Comparison of ENCODE assay signal across 18 cellular contexts in the genomic region with DNA sequence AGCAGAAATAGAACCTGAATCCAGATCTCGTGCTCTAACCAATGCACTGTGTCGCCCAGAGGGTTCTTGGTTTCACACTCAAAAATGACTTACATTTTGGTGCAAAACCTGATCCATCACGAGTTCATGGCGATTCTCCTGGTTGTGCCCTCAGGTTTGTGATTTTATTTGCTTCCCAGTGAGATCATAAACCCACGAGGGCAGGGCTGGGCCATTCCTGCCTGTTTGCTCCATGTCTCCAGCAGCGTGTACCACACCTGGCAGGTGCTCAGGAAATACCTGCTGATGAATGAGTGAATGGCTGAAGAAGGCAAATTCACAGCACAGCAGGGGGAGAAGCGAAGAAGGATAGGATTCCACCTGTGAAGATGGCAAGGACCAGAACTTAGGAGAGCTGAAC.
"Had no signal": no experiment of that assay in that cellular context is flagged by ENCODE, and none has a peak within 500 bp of the region (broad histone marks: within the 10 kb centered on the region; RNA-seq: fewer than 3 reads in every experiment).

No MANE protein-coding gene starts in this region.

- FAIRE-seq: astrocyte, colon, endothelial cell of umbilical vein had no signal

- ATAC-seq: activated CD8-positive, alpha-beta T cell treated with anti-CD3 and anti-CD28 coated beads, Interleukin-2, amount 10 ng/mL, durations not matched to agents 7 days and 5 days; activated naive CD8-positive, alpha-beta T cell treated with anti-CD3 and anti-CD28 coated beads, Interleukin-2, amount 50 U/mL, for 24 hours; naive thymus-derived CD8-positive, alpha-beta T cell had no signal

- H3K9me3 Mint-ChIP-seq: activated naive CD8-positive, alpha-beta T cell treated with anti-CD3 and anti-CD28 coated beads, Interleukin-2, amount 50 U/mL, for 24 hours; naive thymus-derived CD8-positive, alpha-beta T cell; stimulated activated naive CD8-positive, alpha-beta T cell treated with anti-CD3 and anti-CD28 coated beads, Interleukin-15, Interleukin-2, amounts not matched to agents 100 ng/mL and 50 ng/mL, for 24 hours; T-helper 1 cell treated with Interleukin-12 subunit alpha and Interleukin-12 subunit beta and Interleukin-4 antibody, amounts not matched to agents 30 μg/mL and 1 μg/mL, for 36 hours had no signal

- H3K4me1 Mint-ChIP-seq: activated naive CD8-positive, alpha-beta T cell treated with anti-CD3 and anti-CD28 coated beads, Interleukin-2, amount 50 U/mL, for 24 hours had no signal

- H3K9me3 ChIP-seq: testis had no signal

- H3K4me1 ChIP-seq: testis had no signal

- H3K27ac ChIP-seq: hepatocyte had no signal

- H2AFZ ChIP-seq: hepatocyte had no signal

- DNase-seq: activated CD4-positive, alpha-beta T cell treated with anti-CD3 and anti-CD28 coated beads for 48 hours; activated CD8-positive, alpha-beta memory T cell treated with anti-CD3 and anti-CD28 coated beads, Interleukin-2, amount 50 U/mL, for 48 hours; activated CD8-positive, alpha-beta T cell treated with anti-CD3 and anti-CD28 coated beads, Interleukin-2, amount 10 ng/mL, durations not matched to agents 7 days and 5 days; activated naive CD4-positive, alpha-beta T cell treated with Interleukin-2 at 50 U/mL for 16 hours; activated naive CD8-positive, alpha-beta T cell treated with anti-CD3 and anti-CD28 coated beads, Interleukin-2, amount 50 U/mL, for 24 hours; effector CD4-positive, alpha-beta T cell; foreskin melanocyte; naive thymus-derived CD8-positive, alpha-beta T cell; stimulated activated CD4-positive, alpha-beta T cell treated with anti-CD3 and anti-CD28 coated beads, Interleukin-4, amount 100 ng/mL, for 1 hour; stimulated activated CD8-positive, alpha-beta memory T cell treated with anti-CD3 and anti-CD28 coated beads, Interleukin-4, amount 100 ng/mL, for 48 hours; testis had no signal

- H3K27me3 ChIP-seq: hepatocyte, testis had no signal

- H3K4me3 Mint-ChIP-seq: activated CD8-positive, alpha-beta T cell treated with anti-CD3 and anti-CD28 coated beads, Interleukin-2, amount 10 ng/mL, durations not matched to agents 7 days and 5 days; activated naive CD8-positive, alpha-beta T cell treated with anti-CD3 and anti-CD28 coated beads, Interleukin-2, amount 50 U/mL, for 24 hours; naive thymus-derived CD8-positive, alpha-beta T cell; stimulated activated naive CD8-positive, alpha-beta T cell treated with anti-CD3 and anti-CD28 coated beads, Interleukin-15, Interleukin-2, amounts not matched to agents 100 ng/mL and 50 ng/mL, for 24 hours; T-helper 1 cell treated with Interleukin-12 subunit alpha and Interleukin-12 subunit beta and Interleukin-4 antibody, amounts not matched to agents 30 μg/mL and 1 μg/mL, for 36 hours had no signal

- H3K4me2 ChIP-seq: hepatocyte had no signal

- H3K4me3 ChIP-seq: hepatocyte, lung, testis had no signal

- H3K27me3 Mint-ChIP-seq: naive thymus-derived CD8-positive, alpha-beta T cell; stimulated activated naive CD8-positive, alpha-beta T cell treated with anti-CD3 and anti-CD28 coated beads, Interleukin-15, Interleukin-2, amounts not matched to agents 100 ng/mL and 50 ng/mL, for 24 hours had no signal

- H3K27ac Mint-ChIP-seq: activated CD8-positive, alpha-beta T cell treated with anti-CD3 and anti-CD28 coated beads, Interleukin-2, amount 10 ng/mL, durations not matched to agents 7 days and 5 days; activated naive CD8-positive, alpha-beta T cell treated with anti-CD3 and anti-CD28 coated beads, Interleukin-2, amount 50 U/mL, for 24 hours; stimulated activated naive CD8-positive, alpha-beta T cell treated with anti-CD3 and anti-CD28 coated beads, Interleukin-15, Interleukin-2, amounts not matched to agents 100 ng/mL and 50 ng/mL, for 24 hours; T-helper 1 cell treated with Interleukin-12 subunit alpha and Interleukin-12 subunit beta and Interleukin-4 antibody, amounts not matched to agents 30 μg/mL and 1 μg/mL, for 36 hours had no signal

- H3K79me2 ChIP-seq: hepatocyte had no signal
